27 cellular contexts compared by ENCODE assay signal in genomic region chr21:25296239-25296638, GRCh38.
A peak's percentile ranks its signal among the peaks of the same experiment; 100 is the strongest.
DNase-seq lines count a peak whose midpoint lies in the region; ATAC-seq, FAIRE-seq and TF ChIP-seq lines count a peak whose summit lies in the region.
"Had no signal": no experiment of that assay in that cellular context is flagged by ENCODE, and none has a peak within 500 bp of the region (broad histone marks: within the 10 kb centered on the region; RNA-seq: fewer than 3 reads in every experiment).

No MANE protein-coding gene starts in this region.

- ATAC-seq in body of pancreas = peak; percentile 58
- peak; percentile 60 for ATAC-seq in lung (ENCODE audit: insufficient read depth, low FRiP score)
- ATAC-seq in GM21367 (IDR thresholded peaks at IDR 0.05; ENCODE audit: unreplicated experiment) = no peak
- ATAC-seq: activated CD8-positive, alpha-beta T cell treated with anti-CD3 and anti-CD28 coated beads for 36 hours; activated T-helper 17 cell treated with anti-CD3 and anti-CD28 coated beads, Interleukin-2, amount 50 U/mL, for 72 hours; HCT116; left ventricle myocardium superior; T-helper 17 cell had no signal

- intact Hi-C loops in body of pancreas (cut with DNase I) = no loop called here

- 45% methylated on average over 4 of the region's 4 CpGs for WGBS in body of pancreas, 2 donors
- WGBS in lung, 2 donors = 41 to 48% methylated on average over 4 of the region's 4 CpGs

- H3K36me3 ChIP-seq in body of pancreas (replicated peaks in 1 of 2; ENCODE audit: insufficient read depth in 1 of 2, low read depth in 2 of 2) (no peaks in the 10 kb centered on the region), lung (ENCODE audit: control insufficient read depth in 2 of 2, insufficient read depth in 2 of 2, low read length in 2 of 2) (no peaks in the 10 kb centered on the region)
- H3K36me3 ChIP-seq: BLaER1, breast epithelium, suprapubic skin had no signal

- H3K27ac ChIP-seq in body of pancreas = no peak overlapping the region
- no peak overlapping the region for H3K27ac ChIP-seq in lung (ENCODE audit: low read depth in 1 of 2, low read length in 1 of 2)
- H3K27ac ChIP-seq: BLaER1, breast epithelium, parathyroid adenoma, SK-N-MC, suprapubic skin had no signal

- H3K4me1 ChIP-seq in body of pancreas = peaks cover 6% of the 10 kb centered on the region
- no peaks in the 10 kb centered on the region for H3K4me1 ChIP-seq in lung (ENCODE audit: control insufficient read depth in 2 of 2, insufficient read depth in 2 of 2, low read length in 2 of 2)
- H3K4me1 ChIP-seq: breast epithelium, parathyroid adenoma, suprapubic skin had no signal

- H3K27me3 ChIP-seq in body of pancreas (no peaks in the 10 kb centered on the region), lung (ENCODE audit: control insufficient read depth, insufficient read depth) (no peaks in the 10 kb centered on the region)
- H3K27me3 ChIP-seq: BLaER1, breast epithelium, suprapubic skin had no signal

- TF ChIP-seq POLR2A in GM12892 (IDR thresholded peaks at IDR 0.05; ENCODE audit: low read depth, low read length) = no peak
- no peak for TF ChIP-seq POLR2A in body of pancreas (IDR thresholded peaks at IDR 0.05)

- TF ChIP-seq CTCF in body of pancreas (IDR thresholded peaks at IDR 0.05) = no peak
- no peak for TF ChIP-seq CTCF in lung (IDR thresholded peaks at IDR 0.05; ENCODE audit: control extremely low read depth, extremely low read depth)

- H3K9me3 ChIP-seq in body of pancreas = no peaks in the 10 kb centered on the region
- H3K9me3 ChIP-seq in lung (ENCODE audit: control insufficient read depth in 2 of 2, insufficient read depth in 1 of 2, low read length in 1 of 2) = peaks cover 0 to 2% of the 10 kb centered on the region in 2 donors
- H3K9me3 ChIP-seq: BLaER1, breast epithelium, suprapubic skin had no signal

- no peak for DNase-seq in GM12892 (ENCODE audit: insufficient read length)
- peak; percentile 36 for DNase-seq in NCI-H2029 (lab: John Stamatoyannopoulos, UW)
- peak; percentile 13 to 44 (median 24) for DNase-seq in body of pancreas
- peak; percentile 80 for DNase-seq in lung (ENCODE audit: low spot score)
- DNase-seq in NCI-H510A treated with DMSO at 0.1 percent for 48 hours (lab: John Stamatoyannopoulos, UW) = no peak
- no peak for DNase-seq in DMS 273 (lab: John Stamatoyannopoulos, UW; ENCODE audit: unreplicated experiment)
- DNase-seq: activated CD4-positive, CD25-positive, alpha-beta regulatory T cell treated with anti-CD3 and anti-CD28 coated beads, Interleukin-2, amount 50 U/mL, for 72 hours; activated CD8-positive, alpha-beta T cell treated with anti-CD3 and anti-CD28 coated beads for 36 hours; activated naive CD4-positive, alpha-beta T cell treated with anti-CD3 and anti-CD28 coated beads, Interleukin-2, amount 50 U/mL, for 16 hours; DMS153; left ventricle myocardium superior; NCI-H146; NCI-H446 treated with DMSO at 0.1 percent for 48 hours; retina; stimulated activated naive CD4-positive, alpha-beta T cell treated with Interleukin-2 at 50 U/mL for 16 hours; T-helper 17 cell had no signal

- peak; percentile 42 for FAIRE-seq in GM12892 (lab: Jason Lieb, UNC)
- FAIRE-seq: keratinocyte, urothelium cell line had no signal

- H3K4me3 ChIP-seq in body of pancreas = no peak overlapping the region
- H3K4me3 ChIP-seq in lung = no peak overlapping the region
- H3K4me3 ChIP-seq: BLaER1, breast epithelium, SK-N-MC, smooth muscle cell, suprapubic skin had no signal

Comparison
In these comparisons a context has a peak if more than half of its experiments do, and no peak if none do; other contexts are left out.
1. DNase-seq: peak in NCI-H2029 (single experiment), body of pancreas (4 of 4) and lung (single experiment); none in GM12892 (single experiment), NCI-H510A treated with DMSO at 0.1 percent for 48 hours (single experiment) and DMS 273 (single experiment).